Comparison of ENCODE assay signal across 23 cellular contexts in genomic region chr9:136868644-136869043, GRCh38. TPM values are rescaled to one million over a fixed set of nuclear protein-coding genes. Genes with fewer than 3 reads are reported as not detected.
DNase-seq lines count a peak whose midpoint lies in the region; ATAC-seq, FAIRE-seq and TF ChIP-seq lines count a peak whose summit lies in the region.
"Had no signal": no experiment of that assay in that cellular context is flagged by ENCODE, and none has a peak within 500 bp of the region (broad histone marks: within the 10 kb centered on the region; RNA-seq: fewer than 3 reads in every experiment).

No MANE protein-coding gene starts in this region.

- no peaks in the 10 kb centered on the region for H3K27me3 ChIP-seq in CD4-positive, CD25-positive, alpha-beta regulatory T cell (ENCODE audit: control insufficient read depth, insufficient read depth, low read length)
- H3K27me3 ChIP-seq in Caco-2 (replicated peaks; ENCODE audit: control insufficient read depth, insufficient read depth, low read length), result no peaks in the 10 kb centered on the region
- no peaks in the 10 kb centered on the region for H3K27me3 ChIP-seq in astrocyte (ENCODE audit: insufficient read depth, low read length)
- H3K27me3 ChIP-seq in colonic mucosa, result no peaks in the 10 kb centered on the region
- H3K27me3 ChIP-seq: body of pancreas had no signal

- H3K4me1 ChIP-seq in CD4-positive, CD25-positive, alpha-beta regulatory T cell (ENCODE audit: control insufficient read depth, insufficient read depth, low read length, poor library complexity, severe bottlenecking), result peaks cover 11% of the 10 kb centered on the region
- H3K4me1 ChIP-seq in Caco-2, result peaks cover 3% of the 10 kb centered on the region; the same call in 1 of the 2 replicates
- peaks cover 7% of the 10 kb centered on the region for H3K4me1 ChIP-seq in astrocyte (ENCODE audit: insufficient read depth, low read length)
- peaks cover 6% of the 10 kb centered on the region for H3K4me1 ChIP-seq in colonic mucosa

- CTCF ChIA-PET in Caco-2 (lab: Charles Lee), result interaction anchor here (0.6 kb wide), 2 partner anchors 79 to 175 kb away, joined by 3 read pairs; no protein-coding TSS in a partner anchor

- H3K9me3 ChIP-seq in CD4-positive, CD25-positive, alpha-beta regulatory T cell (ENCODE audit: control insufficient read depth in 2 of 2, low read length in 2 of 2), result no peaks in the 10 kb centered on the region
- H3K9me3 ChIP-seq in Caco-2 (peaks cover 27% of the 10 kb centered on the region), astrocyte (ENCODE audit: insufficient read depth, low read depth, low read length) (peaks cover 4% of the 10 kb centered on the region), colonic mucosa (no peaks in the 10 kb centered on the region)
- H3K9me3 ChIP-seq: body of pancreas, prostate gland had no signal

- peaks cover 4% of the 10 kb centered on the region for H3K36me3 ChIP-seq in CD4-positive, CD25-positive, alpha-beta regulatory T cell (ENCODE audit: control insufficient read depth, insufficient read depth, low read length)
- no peaks in the 10 kb centered on the region for H3K36me3 ChIP-seq in Caco-2 (ENCODE audit: control insufficient read depth, insufficient read depth, low read length)
- H3K36me3 ChIP-seq in astrocyte (ENCODE audit: insufficient read depth, low read length), result peaks cover 3% of the 10 kb centered on the region
- H3K36me3 ChIP-seq in colonic mucosa, result peaks cover 2% of the 10 kb centered on the region
- H3K36me3 ChIP-seq: prostate gland had no signal

- BruUV-seq in Caco-2 (replicated peaks; lab: Mats Ljungman, UMichigan), result no TSS peak

- H3K9me3 Mint-ChIP-seq in CD4-positive, CD25-positive, alpha-beta regulatory T cell, result no peaks in the 10 kb centered on the region
- H3K9me3 Mint-ChIP-seq in Caco-2 (ENCODE audit: unreplicated experiment), result peaks cover 10% of the 10 kb centered on the region
- peaks cover 10% of the 10 kb centered on the region for H3K9me3 Mint-ChIP-seq in astrocyte (ENCODE audit: unreplicated experiment)
- no peaks in the 10 kb centered on the region for H3K9me3 Mint-ChIP-seq in natural killer cell

- POLR2A ChIA-PET in Caco-2 (lab: Charles Lee), result no interaction called here

- no peak overlapping the region for H3K4me2 ChIP-seq in astrocyte (ENCODE audit: low read length)

- no peak overlapping the region for H3K4me3 ChIP-seq in CD4-positive, CD25-positive, alpha-beta regulatory T cell (ENCODE audit: low read depth, low read length)
- no peak overlapping the region for H3K4me3 ChIP-seq in Caco-2 (ENCODE audit: low read depth, low read length)
- H3K4me3 ChIP-seq in astrocyte (ENCODE audit: insufficient read depth, low read depth, low read length), result no peak overlapping the region
- no peak overlapping the region for H3K4me3 ChIP-seq in colonic mucosa
- H3K4me3 ChIP-seq: body of pancreas, prostate gland, skin epidermis had no signal

- no peak for FAIRE-seq in astrocyte (lab: Jason Lieb, UNC)
- FAIRE-seq: D721Med, frontal cortex had no signal

- H2AFZ ChIP-seq in astrocyte (ENCODE audit: low read depth, low read length), result no peak overlapping the region

- TF ChIP-seq CTCF in Caco-2 (IDR thresholded peaks at IDR 0.05; ENCODE audit: insufficient read depth in 1 of 2, low read depth in 1 of 2, low read length in 1 of 2, severe bottlenecking in 1 of 2, unreplicated experiment in 1 of 2), result no peak
- no peak for TF ChIP-seq CTCF in astrocyte (IDR thresholded peaks at IDR 0.05; ENCODE audit: insufficient read depth, low read depth, low read length)
- no peak for TF ChIP-seq CTCF in natural killer cell (IDR thresholded peaks at IDR 0.05)
- no peak for TF ChIP-seq CTCF in colonic mucosa (IDR thresholded peaks at IDR 0.05)

- intact Hi-C loops in Caco-2 (cut with micrococcal nuclease; ENCODE audit: unreplicated experiment), result no loop called here
- intact Hi-C loops in natural killer cell (cut with micrococcal nuclease), result no loop called here
- intact Hi-C loops in colonic mucosa (cut with DNase I), result no loop called here

- H4K20me1 ChIP-seq in astrocyte (ENCODE audit: insufficient read depth, low read length), result peaks cover 17% of the 10 kb centered on the region

- H3K79me2 ChIP-seq in astrocyte (ENCODE audit: insufficient read depth, low read length), result peaks cover 24% of the 10 kb centered on the region

- ATAC-seq in CD4-positive, CD25-positive, alpha-beta regulatory T cell (ENCODE audit: low read depth in 2 of 2), result no peak
- no peak for ATAC-seq in natural killer cell
- ATAC-seq: activated CD8-positive, alpha-beta memory T cell treated with anti-CD3 and anti-CD28 coated beads, Interleukin-2, amount 10 ng/mL, durations not matched to agents 7 days and 5 days; body of pancreas; left colon had no signal

- H3K36me3 Mint-ChIP-seq in CD4-positive, CD25-positive, alpha-beta regulatory T cell, result peaks cover 8% of the 10 kb centered on the region
- peaks cover 35% of the 10 kb centered on the region for H3K36me3 Mint-ChIP-seq in Caco-2 (ENCODE audit: insufficient read depth, unreplicated experiment)
- H3K36me3 Mint-ChIP-seq in astrocyte (ENCODE audit: low read depth, unreplicated experiment), result peaks cover 13% of the 10 kb centered on the region
- H3K36me3 Mint-ChIP-seq in natural killer cell, result no peaks in the 10 kb centered on the region

- H3K4me3 Mint-ChIP-seq in CD4-positive, CD25-positive, alpha-beta regulatory T cell, result peak overlapping the region; percentile 50 to 87 (median 79)
- H3K4me3 Mint-ChIP-seq in Caco-2 (ENCODE audit: unreplicated experiment) (peak overlapping the region; percentile 27), astrocyte (ENCODE audit: unreplicated experiment) (peak overlapping the region; percentile 50), natural killer cell (peak overlapping the region; percentile 52)
- H3K4me3 Mint-ChIP-seq: activated B cell treated with CpG ODN at 0.5 μM for 24 hours; activated CD8-positive, alpha-beta memory T cell treated with anti-CD3 and anti-CD28 coated beads, Interleukin-2, amount 10 ng/mL, durations not matched to agents 7 days and 5 days; dendritic cell treated with granulocyte-macrophage colony-stimulating factor and Interleukin-4, amounts not matched to agents 40 ng/mL and 50 ng/mL, for 4 days had no signal

- H3K9ac ChIP-seq in astrocyte (ENCODE audit: low read length) (no peak overlapping the region), colonic mucosa (ENCODE audit: low read depth in 2 of 2, low read length in 2 of 2) (no peak overlapping the region)

- H3K27me3 Mint-ChIP-seq in CD4-positive, CD25-positive, alpha-beta regulatory T cell, result no peaks in the 10 kb centered on the region
- H3K27me3 Mint-ChIP-seq in Caco-2 (ENCODE audit: insufficient read depth, unreplicated experiment), result no peaks in the 10 kb centered on the region
- no peaks in the 10 kb centered on the region for H3K27me3 Mint-ChIP-seq in astrocyte (ENCODE audit: low read depth, unreplicated experiment)
- H3K27me3 Mint-ChIP-seq in natural killer cell (ENCODE audit: low read depth in 2 of 2), result no peaks in the 10 kb centered on the region
- H3K27me3 Mint-ChIP-seq: activated B cell treated with CpG ODN at 0.5 μM for 24 hours; activated CD8-positive, alpha-beta memory T cell treated with anti-CD3 and anti-CD28 coated beads, Interleukin-2, amount 10 ng/mL, durations not matched to agents 7 days and 5 days; dendritic cell treated with granulocyte-macrophage colony-stimulating factor and Interleukin-4, amounts not matched to agents 40 ng/mL and 50 ng/mL, for 4 days had no signal

- H3K4me1 Mint-ChIP-seq in CD4-positive, CD25-positive, alpha-beta regulatory T cell, result peaks cover 0 to 22% (median 8%) of the 10 kb centered on the region in 4 donors
- H3K4me1 Mint-ChIP-seq in Caco-2 (ENCODE audit: low read depth, unreplicated experiment) (no peaks in the 10 kb centered on the region), astrocyte (ENCODE audit: low read depth, unreplicated experiment) (peaks cover 6% of the 10 kb centered on the region), natural killer cell (peaks cover 12 to 14% of the 10 kb centered on the region in 2 donors)

- no peak overlapping the region for H3K27ac ChIP-seq in CD4-positive, CD25-positive, alpha-beta regulatory T cell (ENCODE audit: insufficient read depth, low read length, poor library complexity, severe bottlenecking)
- no peak overlapping the region for H3K27ac ChIP-seq in astrocyte (ENCODE audit: low read depth, low read length)
- H3K27ac ChIP-seq in colonic mucosa, result no peak overlapping the region
- H3K27ac ChIP-seq: body of pancreas, epithelial cell of prostate, prostate gland, skin epidermis had no signal

- H3K27ac Mint-ChIP-seq in CD4-positive, CD25-positive, alpha-beta regulatory T cell, result peak overlapping the region in 1 of 3 donors; percentile 59
- H3K27ac Mint-ChIP-seq in Caco-2 (ENCODE audit: unreplicated experiment) (no peak overlapping the region), astrocyte (ENCODE audit: unreplicated experiment) (no peak overlapping the region), natural killer cell (no peak overlapping the region)
- H3K27ac Mint-ChIP-seq: activated B cell treated with CpG ODN at 0.5 μM for 24 hours; dendritic cell treated with granulocyte-macrophage colony-stimulating factor and Interleukin-4, amounts not matched to agents 40 ng/mL and 50 ng/mL, for 4 days had no signal

- DNase-seq in CD4-positive, CD25-positive, alpha-beta regulatory T cell, result no peak
- DNase-seq in Caco-2, result no peak
- no peak for DNase-seq in astrocyte (ENCODE audit: low read depth)
- DNase-seq in natural killer cell, result no peak
- no peak for DNase-seq in NCI-H226
- DNase-seq in NAMALWA (ENCODE audit: low spot score), result no peak
- no peak for DNase-seq in colonic mucosa
- DNase-seq: activated B cell treated with CpG ODN at 0.5 μM for 24 hours; activated CD8-positive, alpha-beta memory T cell treated with anti-CD3 and anti-CD28 coated beads, Interleukin-2, amount 10 ng/mL, durations not matched to agents 7 days and 5 days; HCEC 1CT; IMR-90; NCI-H187; NCI-H446 treated with DMSO at 0.1 percent for 48 hours; stimulated activated CD4-positive, alpha-beta T cell treated with anti-CD3 and anti-CD28 coated beads, Interleukin-4, amount 100 ng/mL, for 24 hours; substantia nigra had no signal

RNA-seq across cellular contexts. Expression of gene EDF1, which starts 2.5 kb away (rescaled TPM):
- 219 TPM for total RNA-seq in CD4-positive, CD25-positive, alpha-beta regulatory T cell
- 100 to 1,000 TPM; 297 to 398 (median 339) TPM for polyA plus RNA-seq in CD4-positive, CD25-positive, alpha-beta regulatory T cell
- 429 and 476 TPM in 2 replicates for total RNA-seq in Caco-2 (2022)
- 364 and 367 TPM in 2 replicates for total RNA-seq in astrocyte
- 100 to 1,000 TPM; 208 to 255 (median 227) TPM for total RNA-seq in natural killer cell
- total RNA-seq in colonic mucosa, result 100 to 1,000 TPM; 442 to 494 TPM

RNA-seq across cellular contexts. Expression of gene MAMDC4, which starts 16.5 kb away (rescaled TPM):
- total RNA-seq in CD4-positive, CD25-positive, alpha-beta regulatory T cell, result 2.7 TPM
- polyA plus RNA-seq in CD4-positive, CD25-positive, alpha-beta regulatory T cell, result under 1 TPM in 1 of 4 donors, not detected in 3; 0.30 TPM
- total RNA-seq in Caco-2 (2022) (8.8 and 10.8 TPM in 2 replicates), astrocyte (8.5 and 9.3 TPM in 2 replicates), natural killer cell (1 to 10 TPM; 4.6 to 6.5 (median 5.8) TPM), colonic mucosa (10 to 100 TPM; 11.0 to 61.7 TPM)

RNA-seq across cellular contexts. Expression of gene TRAF2, which starts 17.7 kb away (rescaled TPM):
- total RNA-seq in CD4-positive, CD25-positive, alpha-beta regulatory T cell, result 28.6 TPM
- 10 to 100 TPM; 11.0 to 23.0 (median 15.6) TPM for polyA plus RNA-seq in CD4-positive, CD25-positive, alpha-beta regulatory T cell
- 41.7 and 50.0 TPM in 2 replicates for total RNA-seq in Caco-2 (2022)
- total RNA-seq in astrocyte, result 12.5 and 14.4 TPM in 2 replicates
- 10 to 100 TPM; 17.4 to 35.5 (median 25.0) TPM for total RNA-seq in natural killer cell
- 10 to 100 TPM; 22.4 to 50.6 TPM for total RNA-seq in colonic mucosa

RNA-seq across cellular contexts. Expression of gene PHPT1, which starts 19.4 kb away (rescaled TPM):
- 33.7 TPM for total RNA-seq in CD4-positive, CD25-positive, alpha-beta regulatory T cell
- polyA plus RNA-seq in CD4-positive, CD25-positive, alpha-beta regulatory T cell, result 10 to 100 TPM; 65.4 to 95.8 (median 80.3) TPM
- total RNA-seq in Caco-2 (2022), result 103 and 105 TPM in 2 replicates
- total RNA-seq in astrocyte, result 192 and 215 TPM in 2 replicates
- 10 to 100 TPM; 63.5 to 69.8 (median 67.7) TPM for total RNA-seq in natural killer cell
- 100 to 1,000 TPM; 137 to 176 TPM for total RNA-seq in colonic mucosa

RNA-seq across cellular contexts. Expression of gene AJM1, which starts 26.4 kb away (rescaled TPM):
- total RNA-seq in CD4-positive, CD25-positive, alpha-beta regulatory T cell, result 4.3 TPM
- under 1 TPM in 2 of 4 donors, not detected in 2; 0.10 to 0.11 TPM for polyA plus RNA-seq in CD4-positive, CD25-positive, alpha-beta regulatory T cell
- total RNA-seq in Caco-2 (2022) (3.6 and 4.2 TPM in 2 replicates), astrocyte (3.3 and 4.2 TPM in 2 replicates), natural killer cell (10 to 100 TPM; 26.6 to 35.6 (median 31.5) TPM), colonic mucosa (10 to 100 TPM; 11.5 to 17.1 TPM)

Comparison
In these comparisons a context has a peak if more than half of its experiments do, and no peak if none do; other contexts are left out.
1. H3K4me3 Mint-ChIP-seq: peak in every context shown above with its lines; median percentile 79 in CD4-positive, CD25-positive, alpha-beta regulatory T cell; 52 in natural killer cell; 50 in astrocyte; 27 in Caco-2.